9 cellular contexts compared by ENCODE assay signal in genomic region chr1:177913762-177914540, GRCh38. TPM values are rescaled to one million over a fixed set of nuclear protein-coding genes. Genes with fewer than 3 reads are reported as not detected.
A peak's percentile ranks its signal among the peaks of the same experiment; 100 is the strongest.
DNase-seq lines count a peak whose midpoint lies in the region; ATAC-seq and TF ChIP-seq lines count a peak whose summit lies in the region.
"Had no signal": no experiment of that assay in that cellular context is flagged by ENCODE, and none has a peak within 500 bp of the region (broad histone marks: within the 10 kb centered on the region; RNA-seq: fewer than 3 reads in every experiment).

No MANE protein-coding gene starts in this region.

- peak; percentile 85 for ATAC-seq in left colon
- ATAC-seq in aorta (ENCODE audit: low FRiP score), result no peak

- peak; percentile 5 for DNase-seq in KBM-7
- peak in 1 of 2 donors; percentile 59 for DNase-seq in left colon
- DNase-seq in thyroid gland, result no peak
- DNase-seq in aorta, result no peak
- DNase-seq in cerebellar nuclear complex (lab: John Stamatoyannopoulos, UW), result no peak
- DNase-seq in kidney glomerular epithelial cell (lab: John Stamatoyannopoulos, UW), result no peak
- DNase-seq: SW 1271 had no signal

- H3K4me1 ChIP-seq in thyroid gland, result no peaks in the 10 kb centered on the region
- H3K4me1 ChIP-seq in aorta (ENCODE audit: control insufficient read depth in 1 of 2, insufficient read depth in 2 of 2, low read length in 2 of 2), result no peaks in the 10 kb centered on the region

- TF ChIP-seq CTCF in C4-2B (conservative IDR thresholded peaks at IDR 0.05) (peak; percentile 82), VCaP (conservative IDR thresholded peaks at IDR 0.05) (peak; percentile 90), thyroid gland (IDR thresholded peaks at IDR 0.05) (no peak)

- H3K9me3 ChIP-seq in thyroid gland (no peaks in the 10 kb centered on the region), aorta (ENCODE audit: control insufficient read depth, low read length) (no peaks in the 10 kb centered on the region)

- H3K4me3 ChIP-seq in thyroid gland (replicated peaks in 1 of 3) (no peak overlapping the region), aorta (ENCODE audit: low read length in 2 of 2) (no peak overlapping the region)

- TF ChIP-seq POLR2A in thyroid gland (IDR thresholded peaks at IDR 0.05), result no peak

- H3K36me3 ChIP-seq in thyroid gland, result no peaks in the 10 kb centered on the region
- H3K36me3 ChIP-seq in aorta (ENCODE audit: control insufficient read depth in 1 of 2, insufficient read depth in 2 of 2, low read length in 1 of 2), result no peaks in the 10 kb centered on the region

- in situ Hi-C loops in KBM-7 (cut with MboI; ENCODE audit: low pct_unique_long_range_greater_than_20kb, low sequenced_read_pairs), result no loop called here

- H3K27me3 ChIP-seq in thyroid gland (no peaks in the 10 kb centered on the region), aorta (ENCODE audit: control insufficient read depth in 1 of 2, insufficient read depth in 2 of 2, low read length in 1 of 2) (no peaks in the 10 kb centered on the region)

- intact Hi-C loops in left colon (cut with DNase I, micrococcal nuclease) (no loop called here), thyroid gland (cut with DNase I) (no loop called here), aorta (cut with DNase I) (no loop called here)

- H3K27ac ChIP-seq in C4-2B (no peak overlapping the region), VCaP (peak overlapping the region; percentile 86), thyroid gland (no peak overlapping the region), aorta (ENCODE audit: low read depth in 1 of 2, low read length in 2 of 2) (no peak overlapping the region)

- WGBS in thyroid gland, 2 donors, result 33 to 46% methylated on average over 4 of the region's 4 CpGs
- 34 to 36% methylated on average over 4 of the region's 4 CpGs for WGBS in aorta, 2 donors

RNA-seq across cellular contexts. Expression of gene SEC16B, which starts 55.9 kb away (rescaled TPM):
- total RNA-seq in left colon, result 1 to 10 TPM; 4.7 to 4.8 TPM
- total RNA-seq in thyroid gland, result 10 to 100 TPM in 1 of 4 donors, 1 to 10 TPM in 3; 3.8 to 12.8 (median 6.2) TPM
- 1 to 10 TPM; 2.4 to 7.0 TPM for total RNA-seq in aorta
- polyA plus RNA-seq in aorta, result 10 to 100 TPM in 1 of 2 donors, 1 to 10 TPM in 1; 7.9 to 12.1 TPM

Comparison
In these comparisons a context has a peak if more than half of its experiments do, and no peak if none do; other contexts are left out.
1. CTCF ChIP-seq: peak in C4-2B (single experiment) and VCaP (single experiment); none in thyroid gland (0 of 6).